ENCODE assay signal across 8 cellular contexts in genomic region chr9:30075451-30076199, GRCh38.
A peak's percentile ranks its signal among the peaks of the same experiment; 100 is the strongest.
DNase-seq lines count a peak whose midpoint lies in the region; ATAC-seq, FAIRE-seq and TF ChIP-seq lines count a peak whose summit lies in the region.

No MANE protein-coding gene starts in this region.

- H3K4me1 ChIP-seq in adrenal gland (replicated peaks in 1 of 2), result no peaks in the 10 kb centered on the region
- H3K4me1 ChIP-seq in kidney (ENCODE audit: control insufficient read depth in 1 of 2, insufficient read depth in 1 of 2, low read depth in 1 of 2, low read length in 2 of 2), result no peaks in the 10 kb centered on the region
- H3K4me1 ChIP-seq in lower lobe of right lung, result no peaks in the 10 kb centered on the region

- TF ChIP-seq POLR2A in GM12891 (IDR thresholded peaks at IDR 0.05; ENCODE audit: low read depth, low read length) (no peak), adrenal gland (IDR thresholded peaks at IDR 0.05) (no peak)

- H3K27me3 ChIP-seq in adrenal gland (no peaks in the 10 kb centered on the region), lower lobe of right lung (ENCODE audit: low read depth) (no peaks in the 10 kb centered on the region)

- H3K36me3 ChIP-seq in adrenal gland (replicated peaks in 1 of 2) (no peaks in the 10 kb centered on the region), kidney (ENCODE audit: control insufficient read depth in 1 of 2, insufficient read depth in 2 of 2, low read length in 2 of 2) (no peaks in the 10 kb centered on the region), lower lobe of right lung (no peaks in the 10 kb centered on the region)

- WGBS in adrenal gland, 4 donors, result 40 to 62% (median 46%) methylated on average over 3 of the region's 3 CpGs

- H3K4me3 ChIP-seq in epithelial cell of proximal tubule (ENCODE audit: low read depth, low read length) (no peak overlapping the region), adrenal gland (no peak overlapping the region), kidney (ENCODE audit: low read length in 2 of 2) (no peak overlapping the region), lower lobe of right lung (no peak overlapping the region)

- H3K9me3 ChIP-seq in adrenal gland (replicated peaks in 1 of 3), result no peaks in the 10 kb centered on the region
- H3K9me3 ChIP-seq in kidney (ENCODE audit: control insufficient read depth in 1 of 2, low read length in 2 of 2), result no peaks in the 10 kb centered on the region
- no peaks in the 10 kb centered on the region for H3K9me3 ChIP-seq in lower lobe of right lung

- TF ChIP-seq CTCF in epithelial cell of proximal tubule (conservative IDR thresholded peaks at IDR 0.05; ENCODE audit: low read depth, low read length), result no peak
- TF ChIP-seq CTCF in adrenal gland (IDR thresholded peaks at IDR 0.05), result no peak
- no peak for TF ChIP-seq CTCF in kidney (IDR thresholded peaks at IDR 0.05; ENCODE audit: borderline replicate concordance, extremely low read depth, insufficient read depth)
- TF ChIP-seq CTCF in lower lobe of right lung (IDR thresholded peaks at IDR 0.05), result no peak

- peak; percentile 47 for FAIRE-seq in GM12891 (lab: Jason Lieb, UNC)
- no peak for FAIRE-seq in kidney (lab: Jason Lieb, UNC)

- ATAC-seq in GM21529 (IDR thresholded peaks at IDR 0.05; ENCODE audit: unreplicated experiment), result peak; percentile 85
- ATAC-seq in lower lobe of right lung, result no peak

- DNase-seq in GM12891 (ENCODE audit: insufficient read length, low spot score), result no peak
- DNase-seq in HPDE6-E6E7 (ENCODE audit: extremely low spot score), result peak; percentile 1
- peak; percentile 25 for DNase-seq in epithelial cell of proximal tubule (ENCODE audit: low read depth)
- no peak for DNase-seq in adrenal gland
- no peak for DNase-seq in kidney
- DNase-seq in lower lobe of right lung, result no peak
- DNase-seq in cerebellar cortex (ENCODE audit: low spot score), result no peak

- H3K9ac ChIP-seq in kidney (ENCODE audit: low read length in 2 of 2), result no peak overlapping the region

- intact Hi-C loops in adrenal gland (cut with DNase I), result no loop called here
- intact Hi-C loops in kidney (cut with DNase I), result no loop called here
- intact Hi-C loops in lower lobe of right lung (cut with DNase I), result no loop called here

- H3K27ac ChIP-seq in adrenal gland (no peak overlapping the region), kidney (ENCODE audit: low read depth in 2 of 2, low read length in 2 of 2) (no peak overlapping the region), lower lobe of right lung (no peak overlapping the region)

TF ChIP-seq in GM12891, 5 proteins besides CTCF, POLR2A, EP300 and RAD21:
- TF ChIP-seq PAX5 (IDR thresholded peaks at IDR 0.05; ENCODE audit: insufficient read depth, low read length, severe bottlenecking) (no peak), POLR2AphosphoS5 (IDR thresholded peaks at IDR 0.05; ENCODE audit: low read depth, low read length) (no peak), TAF1 (IDR thresholded peaks at IDR 0.05; ENCODE audit: low read depth, low read length) (no peak), SPI1 (IDR thresholded peaks at IDR 0.05; ENCODE audit: low read depth, low read length) (no peak), POU2F2 (IDR thresholded peaks at IDR 0.05; ENCODE audit: low read depth, low read length) (no peak)

Comparison
In these comparisons a context has a peak if more than half of its experiments do, and no peak if none do; other contexts are left out.
1. DNase-seq: peak in HPDE6-E6E7 (single experiment) and epithelial cell of proximal tubule (single experiment); none in GM12891 (single experiment), adrenal gland (0 of 7), kidney (single experiment), lower lobe of right lung (single experiment) and cerebellar cortex (single experiment).